11 cellular contexts compared by ENCODE assay signal in genomic region chr20:56925696-56926101, GRCh38.
A peak's percentile ranks its signal among the peaks of the same experiment; 100 is the strongest.
DNase-seq lines count a peak whose midpoint lies in the region; ATAC-seq, FAIRE-seq and TF ChIP-seq lines count a peak whose summit lies in the region.
"Had no signal": no experiment of that assay in that cellular context is flagged by ENCODE, and none has a peak within 500 bp of the region (broad histone marks: within the 10 kb centered on the region; RNA-seq: fewer than 3 reads in every experiment).

No MANE protein-coding gene starts in this region.

- peak overlapping the region; percentile 56 for H3K4me3 ChIP-seq in HUES64 (ENCODE audit: low read length)
- H3K4me3 ChIP-seq in H1 (ENCODE audit: extremely low read depth in 1 of 4, insufficient read depth in 2 of 4, low read depth in 3 of 4, low read length in 4 of 4), result peak overlapping the region; percentile 27 to 57 (median 42)

- no peak overlapping the region for H2BK120ac ChIP-seq in H1 (replicated peaks; ENCODE audit: low read depth, low read length)

- no peak overlapping the region; the same call in 1 of the 2 replicates for H3K18ac ChIP-seq in H1 (ENCODE audit: extremely low read depth, low read length)

- H3K79me1 ChIP-seq in H1 (ENCODE audit: low read depth, low read length), result no peaks in the 10 kb centered on the region

- H2BK20ac ChIP-seq in H1 (ENCODE audit: low read length), result no peak overlapping the region

- peak overlapping the region; percentile 78 to 79 for H3K4me2 ChIP-seq in H1 (ENCODE audit: insufficient read depth in 1 of 2, low read depth in 2 of 2, low read length in 2 of 2)

- FAIRE-seq in H1 (lab: Jason Lieb, UNC), result no peak

- H3K14ac ChIP-seq in H1 (ENCODE audit: insufficient read length), result no peak overlapping the region

- CTCF ChIA-PET in H1 (lab: Charles Lee; ENCODE audit: partially characterized antibody), result interaction anchor here (1.3 kb wide), 1 partner anchor 32 kb away, joined by 4 read pairs; no protein-coding TSS in a partner anchor

- no peak overlapping the region for H2BK12ac ChIP-seq in H1 (ENCODE audit: low read depth, low read length)

- TF ChIP-seq EP300 in H1 (IDR thresholded peaks at IDR 0.05; ENCODE audit: borderline replicate concordance in 1 of 2, low read depth in 2 of 2, low read length in 2 of 2), result no peak

- no peak for TF ChIP-seq CTCF in H1 (IDR thresholded peaks at IDR 0.05; ENCODE audit: control extremely low read depth in 1 of 3, insufficient read depth in 1 of 3, low read depth in 1 of 3, low read length in 3 of 3)
- no peak for TF ChIP-seq CTCF in nephron progenitor cell (IDR thresholded peaks at IDR 0.05)

- H3K36me3 ChIP-seq in HUES64 (ENCODE audit: insufficient read depth, low read length), result no peaks in the 10 kb centered on the region
- no peaks in the 10 kb centered on the region for H3K36me3 ChIP-seq in H1 (ENCODE audit: control insufficient read depth in 2 of 4, insufficient read depth in 4 of 4, low read length in 3 of 4)

- peaks cover 74% of the 10 kb centered on the region for H3K27me3 ChIP-seq in HUES64 (ENCODE audit: insufficient read depth, low read length)
- H3K27me3 ChIP-seq in H1 (replicated peaks in 1 of 4; ENCODE audit: control insufficient read depth in 3 of 4, extremely low read depth in 1 of 4, insufficient read depth in 3 of 4, low read length in 3 of 4), result peaks cover 17 to 56% (median 49%) of the 10 kb centered on the region in 4 experiments

- H3K4me3 Mint-ChIP-seq in nephron progenitor cell, result peak overlapping the region; percentile 76
- H3K4me3 Mint-ChIP-seq: activated T-cell treated with anti-CD3 and anti-CD28 coated beads, Interleukin-2, amount 50 U/mL, for 24 hours had no signal

- no peak overlapping the region for H3K27ac Mint-ChIP-seq in nephron progenitor cell
- H3K27ac Mint-ChIP-seq: activated T-cell treated with anti-CD3 and anti-CD28 coated beads, Interleukin-2, amount 50 U/mL, for 24 hours; CD4-positive, CD25-positive, alpha-beta regulatory T cell had no signal

- H3K9ac ChIP-seq in HUES64 (ENCODE audit: low read depth, low read length) (peak overlapping the region; percentile 45; the same call in 1 of the 2 replicates), H1 (replicated peaks in 1 of 4; ENCODE audit: extremely low read depth in 1 of 4, low read depth in 3 of 4, low read length in 3 of 4) (no peak overlapping the region)

- H4K8ac ChIP-seq in H1 (ENCODE audit: extremely low read depth, insufficient read depth, low read length), result peak overlapping the region; percentile 66; the same call in 1 of the 2 replicates

- H3K36me3 Mint-ChIP-seq in nephron progenitor cell (ENCODE audit: low read depth), result no peaks in the 10 kb centered on the region
- H3K36me3 Mint-ChIP-seq: CD4-positive, CD25-positive, alpha-beta regulatory T cell had no signal

- no peaks in the 10 kb centered on the region for H3K9me3 Mint-ChIP-seq in nephron progenitor cell
- H3K9me3 Mint-ChIP-seq: activated T-cell treated with anti-CD3 and anti-CD28 coated beads, Interleukin-2, amount 50 U/mL, for 24 hours had no signal

- H4K5ac ChIP-seq in H1 (ENCODE audit: insufficient read length, low read depth, low read length), result no peak overlapping the region

- H3K9me3 ChIP-seq in HUES64 (ENCODE audit: insufficient read depth, low read depth, low read length) (no peaks in the 10 kb centered on the region), H1 (ENCODE audit: insufficient read depth in 2 of 2, low read depth in 1 of 2, low read length in 1 of 2) (no peaks in the 10 kb centered on the region)

- no peak overlapping the region for H3K23ac ChIP-seq in H1 (ENCODE audit: insufficient read length)

- peaks cover 0 to 3% of the 10 kb centered on the region in 2 experiments for H4K20me1 ChIP-seq in H1 (replicated peaks in 1 of 2; ENCODE audit: control insufficient read depth in 1 of 2, insufficient read depth in 2 of 2, low read length in 2 of 2)

- no peak for TF ChIP-seq POLR2A in H1 (IDR thresholded peaks at IDR 0.05; ENCODE audit: control extremely low read depth in 1 of 2, low read depth in 2 of 2, low read length in 2 of 2)

- no peak for ATAC-seq in GM19397 (IDR thresholded peaks at IDR 0.05; ENCODE audit: unreplicated experiment)
- ATAC-seq in HG03196 (IDR thresholded peaks at IDR 0.05; ENCODE audit: unreplicated experiment), result no peak
- no peak for ATAC-seq in GM21447 (IDR thresholded peaks at IDR 0.05; ENCODE audit: unreplicated experiment)

- peaks cover 42% of the 10 kb centered on the region for H3K4me1 Mint-ChIP-seq in nephron progenitor cell

- H4K91ac ChIP-seq in H1 (replicated peaks; ENCODE audit: insufficient read length, low read length), result no peak overlapping the region

- H3K56ac ChIP-seq in H1 (replicated peaks; ENCODE audit: insufficient read length, low read depth, low read length), result no peak overlapping the region

- no peak overlapping the region for H2BK15ac ChIP-seq in H1 (ENCODE audit: low read length)

- no peak overlapping the region for H3K4ac ChIP-seq in H1 (replicated peaks; ENCODE audit: insufficient read length, low read depth, low read length)

- under 1% methylated on average over 28 of the region's 28 CpGs for WGBS in HUES64
- WGBS in H1 (ENCODE audit: extremely low coverage in 1 of 2, insufficient coverage in 1 of 2, insufficient read length in 1 of 2, insufficient replicate concordance in 2 of 2, low coverage in 1 of 2, low lambda C conversion rate in 2 of 2, missing lambda C conversion rate in 1 of 2), 2 experiments, result 4% methylated on average over 28 of the region's 28 CpGs; no CpG with 5 or more reads in 1 of the 2 experiments

- POLR2A ChIA-PET in H1 (lab: Charles Lee; ENCODE audit: partially characterized antibody), result interaction anchor here (0.7 kb wide), 1 partner anchor 668 kb away, joined by 3 read pairs; no protein-coding TSS in a partner anchor

- peaks cover 6% of the 10 kb centered on the region; the same call in 1 of the 2 replicates for H3K23me2 ChIP-seq in H1 (ENCODE audit: low read depth, low read length)

- peak overlapping the region; percentile 88; the same call in 1 of the 2 replicates for H3K27ac ChIP-seq in HUES64 (ENCODE audit: low read depth, low read length)
- H3K27ac ChIP-seq in H1 (ENCODE audit: low read depth, low read length), result no peak overlapping the region

- peaks cover 96% of the 10 kb centered on the region for H3K27me3 Mint-ChIP-seq in nephron progenitor cell (ENCODE audit: low read depth, poor library complexity)

- no peaks in the 10 kb centered on the region for H3K79me2 ChIP-seq in H1 (ENCODE audit: control insufficient read depth in 1 of 2, insufficient read depth in 2 of 2, low read length in 2 of 2)

- no peak overlapping the region for H2BK5ac ChIP-seq in H1 (ENCODE audit: low read depth, low read length)

- H2AFZ ChIP-seq in H1 (ENCODE audit: low read length), result no peak overlapping the region

- TF ChIP-seq RAD21 in H1 (IDR thresholded peaks at IDR 0.05 in 1 of 2, conservative IDR thresholded peaks at IDR 0.05 in 1 of 2; ENCODE audit: low read depth in 2 of 2, low read length in 2 of 2), result no peak

- no peak overlapping the region for H2AK5ac ChIP-seq in H1 (ENCODE audit: low read depth, low read length)

- H3K4me1 ChIP-seq in HUES64 (ENCODE audit: insufficient read depth, low read length) (peaks cover 62% of the 10 kb centered on the region), H1 (replicated peaks in 1 of 4; ENCODE audit: control insufficient read depth in 3 of 4, insufficient read depth in 4 of 4, low read length in 3 of 4) (peaks cover 1 to 27% (median 12%) of the 10 kb centered on the region in 4 experiments; a peak in 6 of 7 replicates)

- DNase-seq in AG20443 (ENCODE audit: low spot score) (peak; percentile 36), H1 (ENCODE audit: low read depth in 1 of 2, low spot score in 2 of 2) (peak in 1 of 2 experiments; percentile 66), nephron progenitor cell (peak; percentile 41), Kasumi-1 (lab: John Stamatoyannopoulos, UW) (no peak)
- DNase-seq: activated T-cell treated with anti-CD3 and anti-CD28 coated beads, Interleukin-2, amount 50 U/mL, for 24 hours; CD4-positive, CD25-positive, alpha-beta regulatory T cell; stimulated activated naive CD4-positive, alpha-beta T cell treated with Interleukin-2 at 50 U/mL for 16 hours had no signal

TF ChIP-seq in H1, 55 proteins besides CTCF, POLR2A, EP300 and RAD21:
- no peak for TF ChIP-seq TCF12 (IDR thresholded peaks at IDR 0.05; ENCODE audit: low read depth, low read length)
- TF ChIP-seq SUZ12 (IDR thresholded peaks at IDR 0.05; ENCODE audit: low read length), result peak; percentile 73
- no peak for TF ChIP-seq RNF2 (IDR thresholded peaks at IDR 0.05; ENCODE audit: borderline replicate concordance, low read depth, low read length, missing control alignments, poor library complexity, severe bottlenecking)
- peak; percentile 63 for TF ChIP-seq EZH2 (IDR thresholded peaks at IDR 0.05; ENCODE audit: low read depth, low read length, severe bottlenecking)
- TF ChIP-seq RFX5 (IDR thresholded peaks at IDR 0.05; ENCODE audit: borderline replicate concordance, low read depth, low read length), result no peak
- no peak for TF ChIP-seq SIRT6 (IDR thresholded peaks at IDR 0.05; ENCODE audit: low read length)
- peak; percentile 59 for TF ChIP-seq ASH2L (IDR thresholded peaks at IDR 0.05; ENCODE audit: low read length)

Comparison
In these comparisons a context has a peak if more than half of its experiments do, and no peak if none do; other contexts are left out.
1. DNase-seq: peak in AG20443 (single experiment) and nephron progenitor cell (single experiment); none in Kasumi-1 (0 of 2).